ENCODE assay signal across 10 cellular contexts in genomic region chrX:132958086-132958703, GRCh38. TPM values are rescaled to one million over a fixed set of nuclear protein-coding genes. Genes with fewer than 3 reads are reported as not detected.
DNase-seq lines count a peak whose midpoint lies in the region; ATAC-seq and TF ChIP-seq lines count a peak whose summit lies in the region.
"Had no signal": no experiment of that assay in that cellular context is flagged by ENCODE, and none has a peak within 500 bp of the region (broad histone marks: within the 10 kb centered on the region; RNA-seq: fewer than 3 reads in every experiment).

Gene HS6ST2, minus strand, starts transcription at chrX:132958629.

- TF ChIP-seq CTCF in PC-3 (conservative IDR thresholded peaks at IDR 0.05; ENCODE audit: low read depth, low read length) (no peak), epithelial cell of proximal tubule (conservative IDR thresholded peaks at IDR 0.05; ENCODE audit: low read depth, low read length) (no peak), osteocyte (IDR thresholded peaks at IDR 0.05) (peak; percentile 33)

- POLR2A ChIA-PET in PC-3 (lab: Charles Lee; ENCODE audit: unreplicated experiment): no interaction called here

- peaks cover 29% of the 10 kb centered on the region for H3K27me3 Mint-ChIP-seq in osteocyte (ENCODE audit: unreplicated experiment)
- peaks cover 47% of the 10 kb centered on the region for H3K27me3 Mint-ChIP-seq in activated CD8-positive, alpha-beta memory T cell treated with anti-CD3 and anti-CD28 coated beads, Interleukin-2, amount 10 ng/mL, durations not matched to agents 7 days and 5 days

- no TSS peak for BruUV-seq in PC-3 (replicated peaks; lab: Mats Ljungman, UMichigan)

- H2AFZ ChIP-seq in PC-3 (ENCODE audit: low read length): peak within 1 kb of the TSS; percentile 71

- peaks cover 48% of the 10 kb centered on the region for H3K4me1 ChIP-seq in PC-3 (ENCODE audit: insufficient read depth, low read length)

- no peaks in the 10 kb centered on the region for H3K9me2 ChIP-seq in PC-3 (replicated peaks; ENCODE audit: low read length)

- H3K27me3 ChIP-seq in PC-3 (ENCODE audit: low read length): no peaks in the 10 kb centered on the region

- peak within 1 kb of the TSS; percentile 71 for H3K4me3 ChIP-seq in PC-3 (ENCODE audit: low read length)
- peak within 1 kb of the TSS; percentile 50 for H3K4me3 ChIP-seq in epithelial cell of proximal tubule (ENCODE audit: low read depth, low read length)

- DNase-seq in DMS53 (lab: John Stamatoyannopoulos, UW): peak; percentile 80
- no peak for DNase-seq in PC-3
- no peak for DNase-seq in epithelial cell of proximal tubule (ENCODE audit: low read depth)
- DNase-seq in osteocyte (ENCODE audit: extremely low spot score, unreplicated experiment): no peak
- DNase-seq in NCI-H345 treated with DMSO at 0.1 percent for 48 hours (lab: John Stamatoyannopoulos, UW; ENCODE audit: unreplicated experiment): no peak
- DNase-seq in activated CD8-positive, alpha-beta memory T cell treated with anti-CD3 and anti-CD28 coated beads, Interleukin-2, amount 10 ng/mL, durations not matched to agents 7 days and 5 days: no peak
- DNase-seq: activated B cell treated with CpG ODN at 0.5 μM for 24 hours had no signal

- H3K4me1 Mint-ChIP-seq in osteocyte (ENCODE audit: unreplicated experiment): peaks cover 29% of the 10 kb centered on the region
- peaks cover 1% of the 10 kb centered on the region for H3K4me1 Mint-ChIP-seq in activated CD8-positive, alpha-beta memory T cell treated with anti-CD3 and anti-CD28 coated beads, Interleukin-2, amount 10 ng/mL, durations not matched to agents 7 days and 5 days

- H4K20me1 ChIP-seq in PC-3 (ENCODE audit: low read length): no peaks in the 10 kb centered on the region

- H3K27ac ChIP-seq in PC-3 (ENCODE audit: low read length): no peak within 1 kb of the TSS
- H3K27ac ChIP-seq: neutrophil had no signal

- intact Hi-C loops in PC-3 (cut with micrococcal nuclease): loop anchor here (5.0 to 10.0 kb wide), 2 partner anchors 281 to 323 kb away; no protein-coding TSS in a partner anchor

- no peaks in the 10 kb centered on the region for H3K36me3 ChIP-seq in PC-3 (ENCODE audit: low read depth, low read length)
- H3K36me3 ChIP-seq: neutrophil had no signal

- H3K9me3 ChIP-seq in PC-3 (ENCODE audit: low read length): no peaks in the 10 kb centered on the region
- H3K9me3 ChIP-seq: neutrophil had no signal

- peak within 1 kb of the TSS; percentile 70 for H3K4me3 Mint-ChIP-seq in osteocyte (ENCODE audit: unreplicated experiment)
- no peak within 1 kb of the TSS for H3K4me3 Mint-ChIP-seq in activated CD8-positive, alpha-beta memory T cell treated with anti-CD3 and anti-CD28 coated beads, Interleukin-2, amount 10 ng/mL, durations not matched to agents 7 days and 5 days
- H3K4me3 Mint-ChIP-seq: activated B cell treated with CpG ODN at 0.5 μM for 24 hours had no signal

- H3K79me2 ChIP-seq in PC-3 (ENCODE audit: low read length): 0 out of 2 replicates have a peak, but pooled peaks cover 12% of the 10 kb centered on the region

- H3K36me3 Mint-ChIP-seq in osteocyte (ENCODE audit: unreplicated experiment): no peaks in the 10 kb centered on the region
- no peaks in the 10 kb centered on the region for H3K36me3 Mint-ChIP-seq in activated CD8-positive, alpha-beta memory T cell treated with anti-CD3 and anti-CD28 coated beads, Interleukin-2, amount 10 ng/mL, durations not matched to agents 7 days and 5 days

- CTCF ChIA-PET in PC-3 (lab: Charles Lee): interaction anchor here (0.6 kb wide), 2 partner anchors 47 to 243 kb away, joined by 5 to 6 read pairs; no protein-coding TSS in a partner anchor
- CTCF ChIA-PET in activated CD8-positive, alpha-beta memory T cell treated with anti-CD3 and anti-CD28 coated beads, Interleukin-2, amount 10 ng/mL, durations not matched to agents 7 days and 5 days (lab: Charles Lee): no interaction called here

- H3K9me3 Mint-ChIP-seq in osteocyte (ENCODE audit: unreplicated experiment): no peaks in the 10 kb centered on the region
- H3K9me3 Mint-ChIP-seq in activated CD8-positive, alpha-beta memory T cell treated with anti-CD3 and anti-CD28 coated beads, Interleukin-2, amount 10 ng/mL, durations not matched to agents 7 days and 5 days (ENCODE audit: low read depth): no peaks in the 10 kb centered on the region
- H3K9me3 Mint-ChIP-seq: activated B cell treated with CpG ODN at 0.5 μM for 24 hours had no signal

- ATAC-seq in PC-3 (no peak), GM19397 (IDR thresholded peaks at IDR 0.05; ENCODE audit: unreplicated experiment) (no peak), HG03442 (IDR thresholded peaks at IDR 0.05; ENCODE audit: unreplicated experiment) (no peak)
- no peak for ATAC-seq in activated CD8-positive, alpha-beta memory T cell treated with anti-CD3 and anti-CD28 coated beads, Interleukin-2, amount 10 ng/mL, durations not matched to agents 7 days and 5 days

- peak within 1 kb of the TSS; percentile 47 for H3K27ac Mint-ChIP-seq in osteocyte (ENCODE audit: unreplicated experiment)
- no peak within 1 kb of the TSS for H3K27ac Mint-ChIP-seq in activated CD8-positive, alpha-beta memory T cell treated with anti-CD3 and anti-CD28 coated beads, Interleukin-2, amount 10 ng/mL, durations not matched to agents 7 days and 5 days
- H3K27ac Mint-ChIP-seq: activated B cell treated with CpG ODN at 0.5 μM for 24 hours had no signal

- no peaks in the 10 kb centered on the region for H3F3A ChIP-seq in PC-3 (ENCODE audit: low read length, unreplicated experiment)

- H3K9ac ChIP-seq in PC-3 (ENCODE audit: low read length): peak within 1 kb of the TSS; percentile 77

- peak within 1 kb of the TSS; percentile 79 for H3K4me2 ChIP-seq in PC-3 (ENCODE audit: low read length)

RNA-seq across cellular contexts. Expression of gene HS6ST2, which starts in this region (rescaled TPM):
- total RNA-seq in PC-3 (2014; rRNA removed): 6.1 and 7.4 TPM in 2 replicates
- total RNA-seq in epithelial cell of proximal tubule: 9.2 and 10.5 TPM in 2 replicates
- 6.2 and 7.6 TPM in 2 replicates for total RNA-seq in osteocyte
- total RNA-seq in activated CD8-positive, alpha-beta memory T cell treated with anti-CD3 and anti-CD28 coated beads, Interleukin-2, amount 10 ng/mL, durations not matched to agents 7 days and 5 days: under 1 TPM in 1 of 2 experiments, not detected in 1; 0.14 TPM
- total RNA-seq: activated B cell treated with CpG ODN at 0.5 μM for 24 hours had no signal
